35 cellular contexts compared by ENCODE assay signal in the genomic region with DNA sequence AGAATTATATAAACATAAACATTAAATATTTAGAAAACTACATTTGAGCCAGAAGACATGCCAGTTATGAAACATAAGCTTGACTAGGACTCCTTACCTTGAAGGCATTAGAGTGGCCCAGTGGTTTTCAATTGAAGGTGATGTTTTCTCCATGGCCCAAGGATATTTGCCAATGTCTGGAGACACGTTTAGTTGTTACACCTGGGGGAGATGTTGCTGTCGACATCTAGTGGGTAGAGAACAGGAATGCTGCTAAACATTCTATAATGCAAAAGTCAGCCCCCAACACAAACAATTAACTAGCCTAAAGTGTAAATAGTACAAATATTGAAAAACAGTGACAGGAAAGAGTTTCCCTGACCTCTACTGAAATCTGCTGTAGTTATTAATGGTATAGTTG.
"Had no signal": no experiment of that assay in that cellular context is flagged by ENCODE, and none has a peak within 500 bp of the region (broad histone marks: within the 10 kb centered on the region; RNA-seq: fewer than 3 reads in every experiment).

No MANE protein-coding gene starts in this region.

- DNase-seq: activated B cell treated with CpG ODN at 0.5 μM for 24 hours; activated CD4-positive, alpha-beta T cell treated with anti-CD3 and anti-CD28 coated beads for 4 hours; activated CD4-positive, CD25-positive, alpha-beta regulatory T cell treated with anti-CD3 and anti-CD28 coated beads, Interleukin-2, amount 50 U/mL, for 72 hours; activated CD8-positive, alpha-beta T cell treated with anti-CD3 and anti-CD28 coated beads for 36 hours; activated effector memory CD4-positive, alpha-beta T cell treated with anti-CD3 and anti-CD28 coated beads, Interleukin-2, amount 50 U/mL, for 16 hours; activated naive CD4-positive, alpha-beta T cell; activated naive CD4-positive, alpha-beta T cell treated with anti-CD3 and anti-CD28 coated beads, Interleukin-2, amount 50 U/mL, for 16 hours; activated naive CD8-positive, alpha-beta T cell treated with anti-CD3 and anti-CD28 coated beads for 36 hours; activated T-cell treated with anti-CD3 and anti-CD28 coated beads, Interleukin-2, amount 50 U/mL, for 1 hour; activated T-cell treated with anti-CD3 and anti-CD28 coated beads, Interleukin-2, amount 50 U/mL, for 72 hours; amniotic stem cell; aorta; brain microvascular endothelial cell; central memory CD4-positive, alpha-beta T cell; NCI-H1092 treated with DMSO at 0.1 percent for 48 hours; NCI-H1417; NCI-H146; NCI-H187; NCI-H2081; NCI-H2171 treated with DMSO at 0.1 percent for 48 hours; NCI-H2227 treated with DMSO at 0.1 percent for 48 hours; NCI-H446; NCI-H510A treated with DMSO at 0.1 percent for 48 hours; NCI-H526 treated with DMSO at 0.1 percent for 48 hours; Peyer's patch; RPMI8226; SHP77 treated with DMSO at 0.1 percent for 48 hours; SW 1271; T-helper 1 cell; T-helper 2 cell; T-helper 9 cell had no signal

- H3K4me1 ChIP-seq: Peyer's patch, SJSA1 had no signal

- H3K27ac Mint-ChIP-seq: activated B cell treated with CpG ODN at 0.5 μM for 24 hours; activated CD8-positive, alpha-beta T cell treated with anti-CD3 and anti-CD28 coated beads for 36 hours; activated naive CD8-positive, alpha-beta T cell treated with anti-CD3 and anti-CD28 coated beads for 36 hours; activated T-cell treated with anti-CD3 and anti-CD28 coated beads, Interleukin-2, amount 50 U/mL, for 72 hours; activated T-helper 17 cell treated with anti-CD3 and anti-CD28 coated beads, Interleukin-2, amount 50 U/mL, for 72 hours had no signal

- H3K4me3 ChIP-seq: Peyer's patch, SJSA1 had no signal

- H3K27me3 ChIP-seq: brain microvascular endothelial cell, Peyer's patch, SJSA1 had no signal

- ATAC-seq: activated CD8-positive, alpha-beta T cell treated with anti-CD3 and anti-CD28 coated beads for 36 hours; activated T-cell treated with anti-CD3 and anti-CD28 coated beads, Interleukin-2, amount 50 U/mL, for 72 hours; activated T-helper 17 cell treated with anti-CD3 and anti-CD28 coated beads, Interleukin-2, amount 50 U/mL, for 72 hours had no signal

- H3K9me3 ChIP-seq: Peyer's patch, SJSA1 had no signal

- H3K9ac ChIP-seq: KMS-11 had no signal

- H3K36me3 Mint-ChIP-seq: activated naive CD8-positive, alpha-beta T cell treated with anti-CD3 and anti-CD28 coated beads for 36 hours had no signal

- H3K4me2 ChIP-seq: KMS-11 had no signal

- H3K4me1 Mint-ChIP-seq: activated B cell treated with CpG ODN at 0.5 μM for 24 hours; activated naive CD8-positive, alpha-beta T cell treated with anti-CD3 and anti-CD28 coated beads for 36 hours; activated T-helper 17 cell treated with anti-CD3 and anti-CD28 coated beads, Interleukin-2, amount 50 U/mL, for 72 hours had no signal

- H3K36me3 ChIP-seq: brain microvascular endothelial cell, Peyer's patch, SJSA1 had no signal

- H3K9me3 Mint-ChIP-seq: activated B cell treated with CpG ODN at 0.5 μM for 24 hours had no signal

- H3K27me3 Mint-ChIP-seq: activated B cell treated with CpG ODN at 0.5 μM for 24 hours; activated CD8-positive, alpha-beta T cell treated with anti-CD3 and anti-CD28 coated beads for 36 hours; activated naive CD8-positive, alpha-beta T cell treated with anti-CD3 and anti-CD28 coated beads for 36 hours; activated T-helper 17 cell treated with anti-CD3 and anti-CD28 coated beads, Interleukin-2, amount 50 U/mL, for 72 hours had no signal

- H3K4me3 Mint-ChIP-seq: activated B cell treated with CpG ODN at 0.5 μM for 24 hours; activated CD8-positive, alpha-beta T cell treated with anti-CD3 and anti-CD28 coated beads for 36 hours; activated naive CD8-positive, alpha-beta T cell treated with anti-CD3 and anti-CD28 coated beads for 36 hours; activated T-cell treated with anti-CD3 and anti-CD28 coated beads, Interleukin-2, amount 50 U/mL, for 72 hours; activated T-helper 17 cell treated with anti-CD3 and anti-CD28 coated beads, Interleukin-2, amount 50 U/mL, for 72 hours had no signal

- H3K27ac ChIP-seq: brain microvascular endothelial cell, KMS-11, Peyer's patch, SJSA1, VCaP had no signal
